Comparison of ENCODE assay signal across 18 cellular contexts in genomic region chr2:54100772-54101171, GRCh38. TPM values are rescaled to one million over a fixed set of nuclear protein-coding genes. Genes with fewer than 3 reads are reported as not detected.
DNase-seq lines count a peak whose midpoint lies in the region; ATAC-seq and TF ChIP-seq lines count a peak whose summit lies in the region.
"Had no signal": no experiment of that assay in that cellular context is flagged by ENCODE, and none has a peak within 500 bp of the region (broad histone marks: within the 10 kb centered on the region; RNA-seq: fewer than 3 reads in every experiment).

No MANE protein-coding gene starts in this region.

- ATAC-seq in lung (ENCODE audit: insufficient read depth, low FRiP score): peak; percentile 29
- peak; percentile 73 for ATAC-seq in upper lobe of right lung
- ATAC-seq in HG03139 (IDR thresholded peaks at IDR 0.05; ENCODE audit: unreplicated experiment): no peak
- ATAC-seq: A549, HCT116 had no signal

- H3K27me3 ChIP-seq in lung (ENCODE audit: control insufficient read depth, insufficient read depth) (no peaks in the 10 kb centered on the region), upper lobe of right lung (no peaks in the 10 kb centered on the region)

- H3K27ac ChIP-seq in OCI-LY7 (ENCODE audit: low read depth, low read length, poor library complexity, severe bottlenecking) (peak overlapping the region; percentile 95), lung (ENCODE audit: low read depth in 1 of 2, low read length in 1 of 2) (no peak overlapping the region), upper lobe of right lung (no peak overlapping the region)
- H3K27ac ChIP-seq: A549 had no signal

- H3K4me1 Mint-ChIP-seq in activated CD4-positive, alpha-beta memory T cell treated with anti-CD3 and anti-CD28 coated beads for 36 hours (ENCODE audit: low read depth): peaks cover 9% of the 10 kb centered on the region

- H2AFZ ChIP-seq in OCI-LY7 (ENCODE audit: low read length): peak overlapping the region; percentile 76; the same call in 1 of the 2 replicates

- no peaks in the 10 kb centered on the region; the same call in 1 of the 2 replicates for H3K79me2 ChIP-seq in OCI-LY7 (ENCODE audit: insufficient read depth, low read depth, low read length)

- POLR2A ChIA-PET in OCI-LY7 (lab: Charles Lee): interaction anchor here (0.5 to 5.7 kb wide), 9 partner anchors 8 to 1554 kb away, joined by 3 to 68 read pairs (median 6); partner anchors contain the start of genes ACYP2, ASB3, ERLEC1 and PSME4
- POLR2A ChIA-PET in activated CD4-positive, alpha-beta memory T cell treated with anti-CD3 and anti-CD28 coated beads for 36 hours (lab: Charles Lee): no interaction called here

- 80 to 89% methylated on average over 2 of the region's 2 CpGs for WGBS in lung, 2 donors

- no peaks in the 10 kb centered on the region for H4K20me1 ChIP-seq in OCI-LY7 (ENCODE audit: insufficient read depth, low read length)

- DNase-seq in DMS79 treated with DMSO at 0.1 percent for 48 hours (lab: John Stamatoyannopoulos, UW): peak; percentile 69
- peak; percentile 44 for DNase-seq in OCI-LY7 (ENCODE audit: low spot score)
- no peak for DNase-seq in lung (ENCODE audit: low spot score)
- no peak for DNase-seq in upper lobe of right lung
- no peak for DNase-seq in activated CD4-positive, alpha-beta memory T cell treated with anti-CD3 and anti-CD28 coated beads for 36 hours
- DNase-seq in T-helper 2 cell: no peak
- DNase-seq: Caco-2; CD4-positive, alpha-beta memory T cell; DMS 273 treated with DMSO at 0.1 percent for 48 hours; GOT3; NCI-H1694; NCI-H2081; NCI-H2171; NCI-H524 treated with DMSO at 0.1 percent for 48 hours; SHP77 had no signal

- TF ChIP-seq CTCF in OCI-LY7 (conservative IDR thresholded peaks at IDR 0.05; ENCODE audit: low read length) (no peak), lung (IDR thresholded peaks at IDR 0.05; ENCODE audit: control extremely low read depth, extremely low read depth) (no peak), upper lobe of right lung (IDR thresholded peaks at IDR 0.05) (no peak)

- H3K4me3 ChIP-seq in OCI-LY7 (ENCODE audit: low read depth, low read length, poor library complexity, severe bottlenecking) (peak overlapping the region; percentile 24), lung (no peak overlapping the region), upper lobe of right lung (no peak overlapping the region)
- H3K4me3 ChIP-seq: A549 had no signal

- no peaks in the 10 kb centered on the region for H3K9me3 Mint-ChIP-seq in activated CD4-positive, alpha-beta memory T cell treated with anti-CD3 and anti-CD28 coated beads for 36 hours

- H3K9me3 ChIP-seq in OCI-LY7 (ENCODE audit: low read length): peaks cover 6% of the 10 kb centered on the region; the same call in 1 of the 2 replicates
- H3K9me3 ChIP-seq in lung (ENCODE audit: control insufficient read depth in 2 of 2, insufficient read depth in 1 of 2, low read length in 1 of 2): no peaks in the 10 kb centered on the region
- no peaks in the 10 kb centered on the region for H3K9me3 ChIP-seq in upper lobe of right lung
- H3K9me3 ChIP-seq: A549 had no signal

- no peak overlapping the region for H3K27ac Mint-ChIP-seq in activated CD4-positive, alpha-beta memory T cell treated with anti-CD3 and anti-CD28 coated beads for 36 hours

- BruUV-seq in OCI-LY7 (replicated peaks; lab: Mats Ljungman, UMichigan): no TSS peak

- H3K9me2 ChIP-seq in OCI-LY7 (ENCODE audit: insufficient read depth, low read length): no peaks in the 10 kb centered on the region

- H3K4me3 Mint-ChIP-seq in activated CD4-positive, alpha-beta memory T cell treated with anti-CD3 and anti-CD28 coated beads for 36 hours: no peak overlapping the region

- H3K36me3 ChIP-seq in OCI-LY7 (ENCODE audit: insufficient read depth, low read length) (no peaks in the 10 kb centered on the region), lung (ENCODE audit: control insufficient read depth in 2 of 2, insufficient read depth in 2 of 2, low read length in 2 of 2) (no peaks in the 10 kb centered on the region), upper lobe of right lung (no peaks in the 10 kb centered on the region)

- no peaks in the 10 kb centered on the region for H3K36me3 Mint-ChIP-seq in activated CD4-positive, alpha-beta memory T cell treated with anti-CD3 and anti-CD28 coated beads for 36 hours
- H3K36me3 Mint-ChIP-seq: CD4-positive, alpha-beta memory T cell had no signal

- intact Hi-C loops in OCI-LY7 (cut with micrococcal nuclease; ENCODE audit: unreplicated experiment) (loop anchor here (1.0 to 10.0 kb wide), 5 partner anchors 133 to 684 kb away; partner anchors contain the start of genes ASB3, CHAC2 and ERLEC1), upper lobe of right lung (cut with DNase I) (no loop called here)
- intact Hi-C loops in activated CD4-positive, alpha-beta memory T cell treated with anti-CD3 and anti-CD28 coated beads for 36 hours (cut with micrococcal nuclease): loop anchor here (5.0 kb wide), 1 partner anchor 48 kb away; no protein-coding TSS in a partner anchor

- H3K4me1 ChIP-seq in OCI-LY7 (ENCODE audit: insufficient read depth, low read length, poor library complexity, severe bottlenecking) (peaks cover 86% of the 10 kb centered on the region), lung (ENCODE audit: control insufficient read depth in 2 of 2, insufficient read depth in 2 of 2, low read length in 2 of 2) (peaks cover 2 to 4% of the 10 kb centered on the region in 2 donors), upper lobe of right lung (peaks cover 6% of the 10 kb centered on the region)

- peak overlapping the region; percentile 68 for H3K4me2 ChIP-seq in OCI-LY7 (ENCODE audit: low read length)
- H3K4me2 ChIP-seq: A549 had no signal

- H3K27me3 Mint-ChIP-seq in activated CD4-positive, alpha-beta memory T cell treated with anti-CD3 and anti-CD28 coated beads for 36 hours: no peaks in the 10 kb centered on the region
- H3K27me3 Mint-ChIP-seq: CD4-positive, alpha-beta memory T cell had no signal

- CTCF ChIA-PET in OCI-LY7 (lab: Charles Lee; ENCODE audit: unreplicated experiment): interaction anchor here (0.6 to 1.3 kb wide), 2 partner anchors 12 to 608 kb away, joined by 3 read pairs; no protein-coding TSS in a partner anchor
- CTCF ChIA-PET in activated CD4-positive, alpha-beta memory T cell treated with anti-CD3 and anti-CD28 coated beads for 36 hours (lab: Charles Lee): no interaction called here

RNA-seq across cellular contexts. Expression of gene ACYP2, which starts 14.6 kb away (rescaled TPM):
- 17.9 and 18.7 TPM in 2 replicates for total RNA-seq in OCI-LY7 (2014; rRNA removed; shearing (Covaris generic))
- total RNA-seq in OCI-LY7 (2022) (18.5 and 20.6 TPM in 2 replicates), lung (10 to 100 TPM; 15.1 to 23.7 TPM), upper lobe of right lung (14.0 TPM)
- 10 to 100 TPM; 13.2 to 20.8 TPM for polyA plus RNA-seq in lung
- 1 to 10 TPM; 5.6 to 6.4 TPM for total RNA-seq in activated CD4-positive, alpha-beta memory T cell treated with anti-CD3 and anti-CD28 coated beads for 36 hours

Comparison
In these comparisons a context has a peak if more than half of its experiments do, and no peak if none do; other contexts are left out.
1. DNase-seq: peak in DMS79 treated with DMSO at 0.1 percent for 48 hours (single experiment) and OCI-LY7 (single experiment); none in lung (single experiment), upper lobe of right lung (single experiment), activated CD4-positive, alpha-beta memory T cell treated with anti-CD3 and anti-CD28 coated beads for 36 hours (single experiment) and T-helper 2 cell (0 of 5).